Comparison of ENCODE assay signal across 21 cellular contexts in genomic region chr13:52644108-52644507, GRCh38.
DNase-seq lines count a peak whose midpoint lies in the region.
"Had no signal": no experiment of that assay in that cellular context is flagged by ENCODE, and none has a peak within 500 bp of the region (broad histone marks: within the 10 kb centered on the region; RNA-seq: fewer than 3 reads in every experiment).

No MANE protein-coding gene starts in this region.

- DNase-seq in AG08396 (ENCODE audit: low spot score): peak; percentile 7
- peak; percentile 76 for DNase-seq in DMS 273 (lab: John Stamatoyannopoulos, UW; ENCODE audit: unreplicated experiment)
- peak; percentile 89 for DNase-seq in NCI-H2171 treated with DMSO at 0.1 percent for 48 hours (lab: John Stamatoyannopoulos, UW)
- DNase-seq in fibroblast of peridontal ligament (ENCODE audit: extremely low read depth): peak; percentile 69
- DNase-seq in GM19238 (ENCODE audit: insufficient read length, low spot score): no peak
- DNase-seq in NCI-H2227 (lab: John Stamatoyannopoulos, UW; ENCODE audit: unreplicated experiment): no peak
- no peak for DNase-seq in NCI-H1417 (lab: John Stamatoyannopoulos, UW)
- DNase-seq: activated CD8-positive, alpha-beta T cell treated with anti-CD3 and anti-CD28 coated beads for 36 hours; activated naive CD4-positive, alpha-beta T cell treated with anti-CD3 and anti-CD28 coated beads, Interleukin-2, amount 50 U/mL, for 16 hours; activated T-cell treated with anti-CD3 and anti-CD28 coated beads, Interleukin-2, amount 50 U/mL, for 48 hours; AML-193; aorta; cerebellar nuclear complex; effector CD4-positive, alpha-beta T cell; hippocampal formation; natural killer cell; NCI-H1436; OCI-M1; sigmoid colon; T-helper 2 cell; WERI-Rb-1 had no signal

Comparison
In these comparisons a context has a peak if more than half of its experiments do, and no peak if none do; other contexts are left out.
1. DNase-seq: peak in AG08396 (single experiment), DMS 273 (single experiment), NCI-H2171 treated with DMSO at 0.1 percent for 48 hours (single experiment) and fibroblast of peridontal ligament (single experiment); none in GM19238 (single experiment), NCI-H2227 (single experiment) and NCI-H1417 (0 of 3).